10 cellular contexts compared by ENCODE assay signal in genomic region chr9:120901704-120902103, GRCh38. TPM values are rescaled to one million over a fixed set of nuclear protein-coding genes. Genes with fewer than 3 reads are reported as not detected.
DNase-seq lines count a peak whose midpoint lies in the region; ATAC-seq, FAIRE-seq and TF ChIP-seq lines count a peak whose summit lies in the region.
"Had no signal": no experiment of that assay in that cellular context is flagged by ENCODE, and none has a peak within 500 bp of the region (broad histone marks: within the 10 kb centered on the region; RNA-seq: fewer than 3 reads in every experiment).

No MANE protein-coding gene starts in this region.

- H3K27me3 ChIP-seq in CD8-positive, alpha-beta memory T cell (ENCODE audit: insufficient read depth, low read length, poor library complexity, severe bottlenecking) = no peaks in the 10 kb centered on the region
- no peaks in the 10 kb centered on the region for H3K27me3 ChIP-seq in OCI-LY1 (ENCODE audit: insufficient read depth, low read length)

- H3K4me1 Mint-ChIP-seq in CD8-positive, alpha-beta memory T cell = peaks cover 71 to 93% (median 81%) of the 10 kb centered on the region in 3 donors
- H3K4me1 Mint-ChIP-seq in effector memory CD8-positive, alpha-beta T cell (ENCODE audit: low read depth in 2 of 2) = peaks cover 42 to 51% of the 10 kb centered on the region in 2 donors

- H3K79me2 ChIP-seq in OCI-LY1 (ENCODE audit: insufficient read depth, low read length) = no peaks in the 10 kb centered on the region

- no peak overlapping the region for H3K4me3 ChIP-seq in CD8-positive, alpha-beta memory T cell (ENCODE audit: low read length)
- H3K4me3 ChIP-seq in OCI-LY1 (ENCODE audit: low read depth, low read length, poor library complexity, severe bottlenecking) = no peak overlapping the region

- FAIRE-seq in D721Med (lab: Jason Lieb, UNC) = no peak
- FAIRE-seq: A204.1 had no signal

- CTCF ChIA-PET in CD8-positive, alpha-beta memory T cell (lab: Charles Lee) = interaction anchor here (0.8 to 5.6 kb wide), 4 partner anchors 10 to 26 kb away, joined by 3 to 38 read pairs (median 4); no protein-coding TSS in a partner anchor

- H3K36me3 ChIP-seq in CD8-positive, alpha-beta memory T cell (ENCODE audit: insufficient read depth, low read length) = peaks cover 10% of the 10 kb centered on the region
- H3K36me3 ChIP-seq in OCI-LY1 (ENCODE audit: insufficient read depth, low read length) = no peaks in the 10 kb centered on the region

- peaks cover 0 to 65% (median 17%) of the 10 kb centered on the region in 3 donors for H3K36me3 Mint-ChIP-seq in CD8-positive, alpha-beta memory T cell
- H3K36me3 Mint-ChIP-seq in effector memory CD8-positive, alpha-beta T cell (ENCODE audit: insufficient read depth) = peaks cover 38% of the 10 kb centered on the region

- H3K4me2 ChIP-seq in OCI-LY1 (ENCODE audit: low read length) = peak overlapping the region; percentile 56

- peaks cover 10% of the 10 kb centered on the region for H3F3A ChIP-seq in OCI-LY1 (ENCODE audit: insufficient read depth, low read length)

- peak overlapping the region; percentile 57 for H3K9ac ChIP-seq in OCI-LY1 (ENCODE audit: low read length)

- H4K20me1 ChIP-seq in OCI-LY1 (ENCODE audit: insufficient read depth, low read length) = no peaks in the 10 kb centered on the region

- H3K9me3 ChIP-seq in CD8-positive, alpha-beta memory T cell (ENCODE audit: low read length) = no peaks in the 10 kb centered on the region
- no peaks in the 10 kb centered on the region for H3K9me3 ChIP-seq in OCI-LY1 (ENCODE audit: low read length)

- H3K27me3 Mint-ChIP-seq in CD8-positive, alpha-beta memory T cell = no peaks in the 10 kb centered on the region
- no peaks in the 10 kb centered on the region for H3K27me3 Mint-ChIP-seq in effector memory CD8-positive, alpha-beta T cell

- no peak for TF ChIP-seq CTCF in OCI-LY1 (IDR thresholded peaks at IDR 0.05; ENCODE audit: low read length)
- TF ChIP-seq CTCF in D721Med (IDR thresholded peaks at IDR 0.05; ENCODE audit: insufficient read depth, missing control alignments) = no peak

- POLR2A ChIA-PET in CD8-positive, alpha-beta memory T cell (lab: Charles Lee) = interaction anchor here (0.9 to 7.0 kb wide), 3 partner anchors 18 to 33 kb away, joined by 7 to 67 read pairs (median 8); partner anchors contain the start of gene TRAF1

- H3K27ac Mint-ChIP-seq in CD8-positive, alpha-beta memory T cell = peak overlapping the region; percentile 78 to 97 (median 94)
- H3K27ac Mint-ChIP-seq in effector memory CD8-positive, alpha-beta T cell = peak overlapping the region; percentile 86 to 97
- H3K27ac Mint-ChIP-seq: nephron progenitor cell had no signal

- no peaks in the 10 kb centered on the region for H3K9me3 Mint-ChIP-seq in CD8-positive, alpha-beta memory T cell
- no peaks in the 10 kb centered on the region for H3K9me3 Mint-ChIP-seq in effector memory CD8-positive, alpha-beta T cell
- H3K9me3 Mint-ChIP-seq: nephron progenitor cell had no signal

- peak overlapping the region in 2 of 7 donors; percentile 15 to 16 for H3K4me3 Mint-ChIP-seq in CD8-positive, alpha-beta memory T cell
- no peak overlapping the region for H3K4me3 Mint-ChIP-seq in effector memory CD8-positive, alpha-beta T cell
- H3K4me3 Mint-ChIP-seq: nephron progenitor cell had no signal

- no peak for ATAC-seq in effector memory CD8-positive, alpha-beta T cell (replicated peaks)

- DNase-seq in NCI-H2107 treated with DMSO at 0.1 percent for 48 hours (lab: John Stamatoyannopoulos, UW; ENCODE audit: unreplicated experiment) (peak; percentile 41), NCI-H2107 (lab: John Stamatoyannopoulos, UW) (no peak), D721Med (ENCODE audit: insufficient read length, low spot score) (no peak), T1000 (lab: John Stamatoyannopoulos, UW) (no peak), NCI-H1092 (lab: John Stamatoyannopoulos, UW) (no peak)
- DNase-seq in CD8-positive, alpha-beta memory T cell = no peak
- DNase-seq in effector memory CD8-positive, alpha-beta T cell = no peak
- DNase-seq: nephron progenitor cell had no signal

- H3K9me2 ChIP-seq in OCI-LY1 (ENCODE audit: low read depth, low read length) = no peaks in the 10 kb centered on the region

- no peak overlapping the region for H3K27ac ChIP-seq in CD8-positive, alpha-beta memory T cell (ENCODE audit: low read depth, low read length)
- peak overlapping the region; percentile 97 for H3K27ac ChIP-seq in OCI-LY1 (ENCODE audit: low read depth, low read length, poor library complexity, severe bottlenecking)

- H3K4me1 ChIP-seq in CD8-positive, alpha-beta memory T cell (ENCODE audit: insufficient read depth, low read length) = peaks cover 81% of the 10 kb centered on the region
- H3K4me1 ChIP-seq in OCI-LY1 (ENCODE audit: insufficient read depth, low read length, severe bottlenecking) = peaks cover 71% of the 10 kb centered on the region

- no peak overlapping the region for H2AFZ ChIP-seq in OCI-LY1 (ENCODE audit: low read length)

RNA-seq across cellular contexts. Expression of gene PHF19, which starts 24.7 kb away (rescaled TPM):
- 100 to 1,000 TPM; 206 to 214 TPM for total RNA-seq in CD8-positive, alpha-beta memory T cell
- 8.3 TPM for polyA plus RNA-seq in CD8-positive, alpha-beta memory T cell

RNA-seq across cellular contexts. Expression of gene TRAF1, which starts 24.9 kb away (rescaled TPM):
- total RNA-seq in CD8-positive, alpha-beta memory T cell = 100 to 1,000 TPM; 316 to 322 TPM
- 12.1 TPM for polyA plus RNA-seq in CD8-positive, alpha-beta memory T cell

RNA-seq across cellular contexts. Expression of gene PSMD5, which starts 59.0 kb away (rescaled TPM):
- total RNA-seq in CD8-positive, alpha-beta memory T cell = 10 to 100 TPM; 60.9 to 63.7 TPM
- 21.1 TPM for polyA plus RNA-seq in CD8-positive, alpha-beta memory T cell
